In the genomic region with DNA sequence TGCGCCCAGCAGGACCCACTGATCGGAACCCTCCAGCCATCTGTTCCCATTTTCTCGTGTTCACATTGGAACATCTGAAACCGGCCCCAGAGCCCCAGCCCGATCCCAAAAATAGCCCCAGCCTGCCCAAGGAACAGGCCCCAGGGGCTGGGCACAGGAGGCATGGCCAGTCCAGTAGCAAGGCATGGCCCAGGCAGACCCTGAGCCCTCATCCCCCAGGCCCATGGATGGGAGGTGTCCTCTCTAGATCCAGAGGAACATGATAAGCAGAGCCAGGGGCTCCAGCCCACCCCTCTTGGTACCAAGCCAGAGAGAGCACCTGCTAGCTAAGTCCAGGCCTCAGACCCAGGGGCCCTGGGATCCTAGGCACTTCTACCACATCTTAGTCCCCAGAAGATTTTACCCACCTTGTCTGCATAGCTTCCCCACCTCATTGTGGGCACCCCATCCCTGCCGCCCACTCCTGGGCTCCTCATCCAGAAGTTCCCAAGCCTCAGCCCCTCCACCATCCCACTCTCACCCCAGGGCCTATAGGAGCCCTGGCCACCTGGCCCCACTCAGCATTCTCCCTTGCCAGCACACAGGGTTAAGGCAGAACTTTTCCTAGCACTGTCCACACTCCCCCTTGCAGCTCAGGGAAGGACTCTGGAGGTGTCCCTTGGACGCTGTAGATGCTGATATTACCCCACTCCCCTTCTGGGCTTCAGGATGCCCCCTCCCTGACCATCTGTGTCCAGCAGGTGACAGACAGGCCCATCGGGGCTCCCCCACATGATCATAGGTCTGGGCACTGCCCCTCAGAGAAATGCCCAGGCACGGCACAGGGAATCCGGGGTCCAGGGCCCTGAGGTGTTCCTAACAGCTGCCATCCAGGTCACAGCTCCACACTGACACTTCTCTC, we compare ENCODE assay signal across 8 cellular contexts. TPM values are rescaled to one million over a fixed set of nuclear protein-coding genes. Genes with fewer than 3 reads are reported as not detected.
DNase-seq lines count a peak whose midpoint lies in the region; ATAC-seq and TF ChIP-seq lines count a peak whose summit lies in the region.

No MANE protein-coding gene starts in this region.

- no peak for TF ChIP-seq CTCF in uterus (IDR thresholded peaks at IDR 0.05)

- DNase-seq in Right ventricle myocardium inferior (ENCODE audit: missing footprints) (peak; percentile 65), left cardiac atrium (no peak), uterus (peak in 1 of 2 donors; percentile 41), NCI-H446 (lab: John Stamatoyannopoulos, UW) (no peak), COR-L47 (lab: John Stamatoyannopoulos, UW) (no peak)

- peaks cover 84 to 90% of the 10 kb centered on the region in 2 donors for H3K4me1 ChIP-seq in muscle layer of duodenum (ENCODE audit: control insufficient read depth in 1 of 2, insufficient read depth in 2 of 2, low read length in 2 of 2)
- H3K4me1 ChIP-seq in uterus: peaks cover 34 to 79% of the 10 kb centered on the region in 2 donors

- H3K27me3 ChIP-seq in muscle layer of duodenum (ENCODE audit: low read depth, low read length) (no peaks in the 10 kb centered on the region), uterus (no peaks in the 10 kb centered on the region)

- H3K4me3 ChIP-seq in muscle layer of duodenum (ENCODE audit: low read depth in 1 of 2, low read length in 2 of 2) (peak overlapping the region in 1 of 2 donors; percentile 46), uterus (peak overlapping the region in 1 of 2 donors; percentile 9)

- TF ChIP-seq POLR2A in uterus (IDR thresholded peaks at IDR 0.05): no peak

- H3K27ac ChIP-seq in cingulate gyrus (ENCODE audit: low read depth, low read length) (peak overlapping the region; percentile 81), muscle layer of duodenum (ENCODE audit: low read length) (peak overlapping the region; percentile 97), uterus (peak overlapping the region; percentile 99 to 100)

- no peaks in the 10 kb centered on the region for H3K9me3 ChIP-seq in muscle layer of duodenum (ENCODE audit: control insufficient read depth in 1 of 2, low read length in 2 of 2)
- no peaks in the 10 kb centered on the region for H3K9me3 ChIP-seq in uterus

- peaks cover 0 to 19% of the 10 kb centered on the region in 2 donors for H3K36me3 ChIP-seq in muscle layer of duodenum (ENCODE audit: control insufficient read depth in 1 of 2, insufficient read depth in 2 of 2, low read length in 2 of 2)
- H3K36me3 ChIP-seq in uterus: no peaks in the 10 kb centered on the region

- intact Hi-C loops in Right ventricle myocardium inferior (cut with DNase I): no loop called here
- intact Hi-C loops in left cardiac atrium (cut with DNase I): no loop called here
- intact Hi-C loops in uterus (cut with DNase I; ENCODE audit: low total_unique reads): no loop called here

- ATAC-seq in Right ventricle myocardium inferior (no peak), left cardiac atrium (no peak), GM21576 (IDR thresholded peaks at IDR 0.05; ENCODE audit: unreplicated experiment) (no peak)

RNA-seq across cellular contexts. Expression of a gene that starts 9.5 kb away (rescaled TPM):
- 44.5 TPM for total RNA-seq in Right ventricle myocardium inferior
- total RNA-seq in left cardiac atrium: 10 to 100 TPM; 39.8 to 41.3 TPM
- total RNA-seq in uterus: 100 to 1,000 TPM in 1 of 4 donors, 10 to 100 TPM in 1, 1 to 10 TPM in 2; 2.9 to 157 (median 13.7) TPM

RNA-seq across cellular contexts. Expression of a gene that starts 32.5 kb away (rescaled TPM):
- total RNA-seq in Right ventricle myocardium inferior (not detected), left cardiac atrium (not detected), uterus (under 1 TPM in 1 of 4 donors, not detected in 3; 0.14 TPM)

RNA-seq across cellular contexts. Expression of a gene that starts 39.9 kb away (rescaled TPM):
- total RNA-seq in Right ventricle myocardium inferior (not detected), left cardiac atrium (not detected), uterus (not detected)

RNA-seq across cellular contexts. Expression of a gene that starts 55.4 kb away (rescaled TPM):
- not detected for total RNA-seq in Right ventricle myocardium inferior
- total RNA-seq in left cardiac atrium: not detected
- not detected for total RNA-seq in uterus
